In genomic region chr17:76048711-76049110, GRCh38 we compare ENCODE assay signal across 1 cellular context.
TF ChIP-seq lines count a peak whose summit lies in the region.

No MANE protein-coding gene starts in this region.

TF ChIP-seq in endothelial cell of umbilical vein, 7 proteins besides CTCF, POLR2A, EP300 and RAD21:
- no peak for TF ChIP-seq EZH2 (IDR thresholded peaks at IDR 0.05; ENCODE audit: borderline replicate concordance, low read depth, low read length, severe bottlenecking)
- no peak for TF ChIP-seq POLR2AphosphoS5 (IDR thresholded peaks at IDR 0.05; ENCODE audit: insufficient read depth, low read depth, low read length)
- no peak for TF ChIP-seq GATA2 (IDR thresholded peaks at IDR 0.05; ENCODE audit: insufficient read depth, insufficient read length, low read depth, low read length)
